In genomic region chr18:50287441-50288347, GRCh38 we compare ENCODE assay signal across 1 cellular context.
A peak's percentile ranks its signal among the peaks of the same experiment; 100 is the strongest.
TF ChIP-seq lines count a peak whose summit lies in the region.

TSS of gene CXXC1 (minus strand) at chr18:50287692. CDS start at chr18:50287589, 103 bp downstream.

TF ChIP-seq in GM12878, 131 proteins besides CTCF, POLR2A, EP300 and RAD21 (continued from another document and continues in another):
- TF ChIP-seq, protein P1, sequence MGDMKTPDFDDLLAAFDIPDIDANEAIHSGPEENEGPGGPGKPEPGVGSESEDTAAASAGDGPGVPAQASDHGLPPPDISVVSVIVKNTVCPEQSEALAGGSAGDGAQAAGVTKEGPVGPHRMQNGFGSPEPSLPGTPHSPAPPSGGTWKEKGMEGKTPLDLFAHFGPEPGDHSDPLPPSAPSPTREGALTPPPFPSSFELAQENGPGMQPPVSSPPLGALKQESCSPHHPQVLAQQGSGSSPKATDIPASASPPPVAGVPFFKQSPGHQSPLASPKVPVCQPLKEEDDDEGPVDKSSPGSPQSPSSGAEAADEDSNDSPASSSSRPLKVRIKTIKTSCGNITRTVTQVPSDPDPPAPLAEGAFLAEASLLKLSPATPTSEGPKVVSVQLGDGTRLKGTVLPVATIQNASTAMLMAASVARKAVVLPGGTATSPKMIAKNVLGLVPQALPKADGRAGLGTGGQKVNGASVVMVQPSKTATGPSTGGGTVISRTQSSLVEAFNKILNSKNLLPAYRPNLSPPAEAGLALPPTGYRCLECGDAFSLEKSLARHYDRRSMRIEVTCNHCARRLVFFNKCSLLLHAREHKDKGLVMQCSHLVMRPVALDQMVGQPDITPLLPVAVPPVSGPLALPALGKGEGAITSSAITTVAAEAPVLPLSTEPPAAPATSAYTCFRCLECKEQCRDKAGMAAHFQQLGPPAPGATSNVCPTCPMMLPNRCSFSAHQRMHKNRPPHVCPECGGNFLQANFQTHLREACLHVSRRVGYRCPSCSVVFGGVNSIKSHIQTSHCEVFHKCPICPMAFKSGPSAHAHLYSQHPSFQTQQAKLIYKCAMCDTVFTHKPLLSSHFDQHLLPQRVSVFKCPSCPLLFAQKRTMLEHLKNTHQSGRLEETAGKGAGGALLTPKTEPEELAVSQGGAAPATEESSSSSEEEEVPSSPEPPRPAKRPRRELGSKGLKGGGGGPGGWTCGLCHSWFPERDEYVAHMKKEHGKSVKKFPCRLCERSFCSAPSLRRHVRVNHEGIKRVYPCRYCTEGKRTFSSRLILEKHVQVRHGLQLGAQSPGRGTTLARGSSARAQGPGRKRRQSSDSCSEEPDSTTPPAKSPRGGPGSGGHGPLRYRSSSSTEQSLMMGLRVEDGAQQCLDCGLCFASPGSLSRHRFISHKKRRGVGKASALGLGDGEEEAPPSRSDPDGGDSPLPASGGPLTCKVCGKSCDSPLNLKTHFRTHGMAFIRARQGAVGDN (IDR thresholded peaks at IDR 0.05): no peak
- TF ChIP-seq ZNF24 (IDR thresholded peaks at IDR 0.05) (no peak), TARDBP (IDR thresholded peaks at IDR 0.05; ENCODE audit: borderline replicate concordance) (peak; percentile 88), BACH1 (IDR thresholded peaks at IDR 0.05; ENCODE audit: borderline replicate concordance) (peak; percentile 35; the same call in 1 of the 2 replicates), ZBTB4 (CRISPR knock-in tag; IDR thresholded peaks at IDR 0.05) (no peak), CREB1 (IDR thresholded peaks at IDR 0.05; ENCODE audit: low read depth) (no peak), STAT3 (IDR thresholded peaks at IDR 0.05; ENCODE audit: low read depth, low read length) (0 out of 2 replicates have a peak, but pooled peaks have one; percentile 42), TBL1XR1 (IDR thresholded peaks at IDR 0.05; ENCODE audit: low read depth, low read length) (peak; percentile 84; the same call in 1 of the 2 replicates), ZSCAN29 (IDR thresholded peaks at IDR 0.05) (no peak), IKZF1 (conservative IDR thresholded peaks at IDR 0.05) (peak; percentile 99), ZNF274 (IDR thresholded peaks at IDR 0.05; ENCODE audit: insufficient read depth, insufficient read length) (no peak), POU2F2 (IDR thresholded peaks at IDR 0.05; ENCODE audit: borderline replicate concordance, low read depth, low read length) (0 out of 3 replicates have a peak, but pooled peaks have one; percentile 37), ZNF622 (IDR thresholded peaks at IDR 0.05) (no peak), PBX3 (IDR thresholded peaks at IDR 0.05; ENCODE audit: insufficient replicate concordance, low read depth, low read length) (no peak), PML (IDR thresholded peaks at IDR 0.05; ENCODE audit: low read length) (no peak), WRNIP1 (IDR thresholded peaks at IDR 0.05; ENCODE audit: borderline replicate concordance, low read depth, low read length) (no peak), RELA (IDR thresholded peaks at IDR 0.05; ENCODE audit: borderline replicate concordance, partially characterized antibody) (peak; percentile 30), PAX8 (IDR thresholded peaks at IDR 0.05) (no peak), RAD51 (IDR thresholded peaks at IDR 0.05) (no peak), SP1 (IDR thresholded peaks at IDR 0.05; ENCODE audit: low read depth, low read length) (no peak), SKIL (IDR thresholded peaks at IDR 0.05; ENCODE audit: low read depth, poor library complexity, severe bottlenecking) (no peak), ZNF207 (IDR thresholded peaks at IDR 0.05; ENCODE audit: borderline replicate concordance) (peak; percentile 94), KDM1A (IDR thresholded peaks at IDR 0.05; ENCODE audit: borderline replicate concordance) (no peak), HDGF (IDR thresholded peaks at IDR 0.05) (peak; percentile 75; the same call in 1 of the 2 replicates), RCOR1 (conservative IDR thresholded peaks at IDR 0.05; ENCODE audit: low read depth, low read length) (peak; percentile 100), FOXK2 (IDR thresholded peaks at IDR 0.05) (no peak), MLLT1 (IDR thresholded peaks at IDR 0.05) (peak; percentile 14), JUNB (IDR thresholded peaks at IDR 0.05) (no peak; the same call in 1 of the 2 replicates), ZZZ3 (IDR thresholded peaks at IDR 0.05; ENCODE audit: control insufficient read depth, insufficient read length, low read depth) (no peak), YBX1 (IDR thresholded peaks at IDR 0.05) (no peak), CHD2 (IDR thresholded peaks at IDR 0.05; ENCODE audit: borderline replicate concordance, low read depth, low read length) (peak; percentile 70; the same call in 1 of the 2 replicates), REST (IDR thresholded peaks at IDR 0.05; ENCODE audit: low read depth, low read length) (no peak)
- TF ChIP-seq, protein P2, sequence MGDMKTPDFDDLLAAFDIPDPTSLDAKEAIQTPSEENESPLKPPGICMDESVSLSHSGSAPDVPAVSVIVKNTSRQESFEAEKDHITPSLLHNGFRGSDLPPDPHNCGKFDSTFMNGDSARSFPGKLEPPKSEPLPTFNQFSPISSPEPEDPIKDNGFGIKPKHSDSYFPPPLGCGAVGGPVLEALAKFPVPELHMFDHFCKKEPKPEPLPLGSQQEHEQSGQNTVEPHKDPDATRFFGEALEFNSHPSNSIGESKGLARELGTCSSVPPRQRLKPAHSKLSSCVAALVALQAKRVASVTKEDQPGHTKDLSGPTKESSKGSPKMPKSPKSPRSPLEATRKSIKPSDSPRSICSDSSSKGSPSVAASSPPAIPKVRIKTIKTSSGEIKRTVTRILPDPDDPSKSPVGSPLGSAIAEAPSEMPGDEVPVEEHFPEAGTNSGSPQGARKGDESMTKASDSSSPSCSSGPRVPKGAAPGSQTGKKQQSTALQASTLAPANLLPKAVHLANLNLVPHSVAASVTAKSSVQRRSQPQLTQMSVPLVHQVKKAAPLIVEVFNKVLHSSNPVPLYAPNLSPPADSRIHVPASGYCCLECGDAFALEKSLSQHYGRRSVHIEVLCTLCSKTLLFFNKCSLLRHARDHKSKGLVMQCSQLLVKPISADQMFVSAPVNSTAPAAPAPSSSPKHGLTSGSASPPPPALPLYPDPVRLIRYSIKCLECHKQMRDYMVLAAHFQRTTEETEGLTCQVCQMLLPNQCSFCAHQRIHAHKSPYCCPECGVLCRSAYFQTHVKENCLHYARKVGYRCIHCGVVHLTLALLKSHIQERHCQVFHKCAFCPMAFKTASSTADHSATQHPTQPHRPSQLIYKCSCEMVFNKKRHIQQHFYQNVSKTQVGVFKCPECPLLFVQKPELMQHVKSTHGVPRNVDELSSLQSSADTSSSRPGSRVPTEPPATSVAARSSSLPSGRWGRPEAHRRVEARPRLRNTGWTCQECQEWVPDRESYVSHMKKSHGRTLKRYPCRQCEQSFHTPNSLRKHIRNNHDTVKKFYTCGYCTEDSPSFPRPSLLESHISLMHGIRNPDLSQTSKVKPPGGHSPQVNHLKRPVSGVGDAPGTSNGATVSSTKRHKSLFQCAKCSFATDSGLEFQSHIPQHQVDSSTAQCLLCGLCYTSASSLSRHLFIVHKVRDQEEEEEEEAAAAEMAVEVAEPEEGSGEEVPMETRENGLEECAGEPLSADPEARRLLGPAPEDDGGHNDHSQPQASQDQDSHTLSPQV (IDR thresholded peaks at IDR 0.05): no peak
- TF ChIP-seq, protein P3, sequence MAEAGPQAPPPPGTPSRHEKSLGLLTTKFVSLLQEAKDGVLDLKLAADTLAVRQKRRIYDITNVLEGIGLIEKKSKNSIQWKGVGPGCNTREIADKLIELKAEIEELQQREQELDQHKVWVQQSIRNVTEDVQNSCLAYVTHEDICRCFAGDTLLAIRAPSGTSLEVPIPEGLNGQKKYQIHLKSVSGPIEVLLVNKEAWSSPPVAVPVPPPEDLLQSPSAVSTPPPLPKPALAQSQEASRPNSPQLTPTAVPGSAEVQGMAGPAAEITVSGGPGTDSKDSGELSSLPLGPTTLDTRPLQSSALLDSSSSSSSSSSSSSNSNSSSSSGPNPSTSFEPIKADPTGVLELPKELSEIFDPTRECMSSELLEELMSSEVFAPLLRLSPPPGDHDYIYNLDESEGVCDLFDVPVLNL (IDR thresholded peaks at IDR 0.05; ENCODE audit: low read depth, low read length): no peak
- TF ChIP-seq, protein P4, sequence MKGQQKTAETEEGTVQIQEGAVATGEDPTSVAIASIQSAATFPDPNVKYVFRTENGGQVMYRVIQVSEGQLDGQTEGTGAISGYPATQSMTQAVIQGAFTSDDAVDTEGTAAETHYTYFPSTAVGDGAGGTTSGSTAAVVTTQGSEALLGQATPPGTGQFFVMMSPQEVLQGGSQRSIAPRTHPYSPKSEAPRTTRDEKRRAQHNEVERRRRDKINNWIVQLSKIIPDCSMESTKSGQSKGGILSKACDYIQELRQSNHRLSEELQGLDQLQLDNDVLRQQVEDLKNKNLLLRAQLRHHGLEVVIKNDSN (IDR thresholded peaks at IDR 0.05; ENCODE audit: borderline replicate concordance, extremely low read length, insufficient read depth, low read depth, low read length): no peak
